In genomic region chr20:58566981-58567380, GRCh38 we compare ENCODE assay signal across 28 cellular contexts. TPM values are rescaled to one million over a fixed set of nuclear protein-coding genes. Genes with fewer than 3 reads are reported as not detected.
"Had no signal": no experiment of that assay in that cellular context is flagged by ENCODE, and none has a peak within 500 bp of the region (broad histone marks: within the 10 kb centered on the region; RNA-seq: fewer than 3 reads in every experiment).

No MANE protein-coding gene starts in this region.

- DNase-seq: effector CD8-positive, alpha-beta T cell; foreskin keratinocyte; heart left ventricle; kidney; natural killer cell; occipital lobe; pancreas; right lobe of liver; stimulated activated CD4-positive, alpha-beta T cell treated with anti-CD3 and anti-CD28 coated beads, Interleukin-2, amount 100 ng/mL, for 24 hours; stimulated activated CD4-positive, alpha-beta T cell treated with anti-CD3 and anti-CD28 coated beads, Interleukin-4, amount 100 ng/mL, for 24 hours; stimulated activated naive CD4-positive, alpha-beta T cell treated with Interleukin-2 at 50 U/mL for 16 hours; stomach; thyroid gland; trophoblast cell had no signal

- H3K4me2 ChIP-seq: hepatocyte, smooth muscle cell had no signal

- H3K4me1 ChIP-seq: foreskin keratinocyte, pancreas, right lobe of liver, thyroid gland had no signal

- H3K27me3 ChIP-seq: esophagus muscularis mucosa, gastroesophageal sphincter, hepatocyte, pancreas, right lobe of liver, thyroid gland, vagina had no signal

- H3K4me1 Mint-ChIP-seq: memory B cell; natural killer cell; stimulated activated effector memory CD8-positive, alpha-beta T cell treated with anti-CD3 and anti-CD28 coated beads, Interleukin-12 subunit alpha, Interleukin-12 subunit beta, amount 100 ng/mL, for 72 hours had no signal

- H3K36me3 ChIP-seq: esophagus muscularis mucosa, gastroesophageal sphincter, heart left ventricle, pancreas, right lobe of liver, stomach, thyroid gland, vagina had no signal

- H3K4me3 Mint-ChIP-seq: memory B cell; natural killer cell; stimulated activated effector memory CD8-positive, alpha-beta T cell treated with anti-CD3 and anti-CD28 coated beads, Interleukin-12 subunit alpha, Interleukin-12 subunit beta, amount 100 ng/mL, for 72 hours had no signal

- H3K4me3 ChIP-seq: esophagus muscularis mucosa, gastroesophageal sphincter, heart left ventricle, hepatocyte, lung, pancreas, right lobe of liver, smooth muscle cell, stomach, thyroid gland, vagina had no signal

- H2AFZ ChIP-seq: hepatocyte had no signal

- H3K27ac ChIP-seq: esophagus muscularis mucosa, foreskin keratinocyte, gastroesophageal sphincter, heart left ventricle, hepatocyte, pancreas, right lobe of liver, stomach, thyroid gland, vagina had no signal

- H3K36me3 Mint-ChIP-seq: memory B cell; natural killer cell; stimulated activated effector memory CD8-positive, alpha-beta T cell treated with anti-CD3 and anti-CD28 coated beads, Interleukin-12 subunit alpha, Interleukin-12 subunit beta, amount 100 ng/mL, for 72 hours had no signal

- H3K79me2 ChIP-seq: hepatocyte had no signal

- H3K27ac Mint-ChIP-seq: memory B cell, natural killer cell, progenitor cell of endocrine pancreas had no signal

- H3K9me3 ChIP-seq: esophagus muscularis mucosa, pancreas, right lobe of liver, thyroid gland, vagina had no signal

- ATAC-seq: foreskin keratinocyte; gastroesophageal sphincter; heart left ventricle; left lobe of liver; natural killer cell; pancreas; stimulated activated effector memory CD8-positive, alpha-beta T cell treated with anti-CD3 and anti-CD28 coated beads, Interleukin-12 subunit alpha, Interleukin-12 subunit beta, amount 100 ng/mL, for 72 hours had no signal

- H3K9me3 Mint-ChIP-seq: natural killer cell; stimulated activated effector memory CD8-positive, alpha-beta T cell treated with anti-CD3 and anti-CD28 coated beads, Interleukin-12 subunit alpha, Interleukin-12 subunit beta, amount 100 ng/mL, for 72 hours had no signal

RNA-seq across cellular contexts. Expression of gene APCDD1L, which starts 51.8 kb away (rescaled TPM):
- total RNA-seq: liver, mononuclear cell, natural killer cell, occipital lobe, progenitor cell of endocrine pancreas, temporal lobe had no signal
- polyA plus RNA-seq: hepatocyte, neural cell had no signal
